ENCODE assay signal across 1 cellular context in genomic region chr1:169485427-169486280, GRCh38.
A peak's percentile ranks its signal among the peaks of the same experiment; 100 is the strongest.
TF ChIP-seq lines count a peak whose summit lies in the region.

TSS of gene SLC19A2 (minus strand) at chr1:169485944. CDS start at chr1:169485766, 178 bp downstream.

TF ChIP-seq in HepG2, 621 proteins besides CTCF, POLR2A, EP300 and RAD21 (continued from another document and continues in another):
- TF ChIP-seq ARNT (IDR thresholded peaks at IDR 0.05) = no peak
- no peak for TF ChIP-seq FLYWCH1 (CRISPR knock-in tag; IDR thresholded peaks at IDR 0.05)
- no peak for TF ChIP-seq HOXA9 (CRISPR knock-in tag; IDR thresholded peaks at IDR 0.05; ENCODE audit: borderline replicate concordance)
- peak; percentile 48 for TF ChIP-seq HNF4A (CRISPR knock-in tag; IDR thresholded peaks at IDR 0.05)
- peak; percentile 66; the same call in 1 of the 2 replicates for TF ChIP-seq STAT5B (CRISPR knock-in tag; IDR thresholded peaks at IDR 0.05)
- no peak for TF ChIP-seq ZFP36L1 (CRISPR knock-in tag; IDR thresholded peaks at IDR 0.05)
- TF ChIP-seq ATF1 (CRISPR knock-in tag; IDR thresholded peaks at IDR 0.05) = peak; percentile 85
- TF ChIP-seq MTF2 (CRISPR knock-in tag; IDR thresholded peaks at IDR 0.05; ENCODE audit: borderline replicate concordance) = 0 out of 2 replicates have a peak, but pooled peaks have one; percentile 11
- peak; percentile 86; the same call in 1 of the 2 replicates for TF ChIP-seq KDM2A (CRISPR knock-in tag; IDR thresholded peaks at IDR 0.05; ENCODE audit: borderline replicate concordance, low read depth)
- TF ChIP-seq ARNT2 (CRISPR knock-in tag; IDR thresholded peaks at IDR 0.05; ENCODE audit: low read depth) = peak; percentile 83; the same call in 1 of the 2 replicates
- no peak for TF ChIP-seq TRAFD1 (CRISPR knock-in tag; IDR thresholded peaks at IDR 0.05; ENCODE audit: borderline replicate concordance)
- no peak for TF ChIP-seq ZNF335 (CRISPR knock-in tag; IDR thresholded peaks at IDR 0.05)
- TF ChIP-seq HMGXB4 (CRISPR knock-in tag; IDR thresholded peaks at IDR 0.05; ENCODE audit: borderline replicate concordance in 1 of 2, low read depth in 1 of 2) = peak; percentile 89 to 94
- peak; percentile 53 for TF ChIP-seq ZNF407 (CRISPR knock-in tag; IDR thresholded peaks at IDR 0.05; ENCODE audit: not compliant biosample characterization)
- no peak for TF ChIP-seq ATRX (CRISPR knock-in tag; IDR thresholded peaks at IDR 0.05; ENCODE audit: borderline replicate concordance)
- TF ChIP-seq CCDC6 (CRISPR knock-in tag; IDR thresholded peaks at IDR 0.05) = no peak
- TF ChIP-seq LRRFIP1 (CRISPR knock-in tag; conservative IDR thresholded peaks at IDR 0.05) = no peak
- peak; percentile 78; the same call in 1 of the 2 replicates for TF ChIP-seq ZNF792 (CRISPR knock-in tag; IDR thresholded peaks at IDR 0.05)
- TF ChIP-seq BRCA1 (CRISPR knock-in tag; IDR thresholded peaks at IDR 0.05) = peak; percentile 62
- TF ChIP-seq IRF1 (CRISPR knock-in tag; IDR thresholded peaks at IDR 0.05; ENCODE audit: low read depth) = no peak
- TF ChIP-seq KDM3A (CRISPR knock-in tag; IDR thresholded peaks at IDR 0.05; ENCODE audit: low read depth) = peak; percentile 61; the same call in 1 of the 2 replicates
- peak; percentile 69; the same call in 1 of the 2 replicates for TF ChIP-seq FOXP4 (CRISPR knock-in tag; IDR thresholded peaks at IDR 0.05)
- TF ChIP-seq MAF1 (CRISPR knock-in tag; IDR thresholded peaks at IDR 0.05; ENCODE audit: borderline replicate concordance) = 0 out of 2 replicates have a peak, but pooled peaks have one; percentile 60
- 0 out of 2 replicates have a peak, but pooled peaks have one; percentile 53 for TF ChIP-seq KDM4B (CRISPR knock-in tag; IDR thresholded peaks at IDR 0.05)
- no peak for TF ChIP-seq ZFP62 (CRISPR knock-in tag; IDR thresholded peaks at IDR 0.05)
- TF ChIP-seq ARID2 (CRISPR knock-in tag; IDR thresholded peaks at IDR 0.05; ENCODE audit: borderline replicate concordance) = peak; percentile 59; the same call in 1 of the 2 replicates
- TF ChIP-seq FOXA3 (CRISPR knock-in tag; IDR thresholded peaks at IDR 0.05) = peak; percentile 61
- TF ChIP-seq TP53 (CRISPR knock-in tag; conservative IDR thresholded peaks at IDR 0.05) = no peak
- peak; percentile 42; the same call in 1 of the 2 replicates for TF ChIP-seq AKNA (CRISPR knock-in tag; IDR thresholded peaks at IDR 0.05; ENCODE audit: borderline replicate concordance)
- peak; percentile 91 for TF ChIP-seq NAIF1 (CRISPR knock-in tag; IDR thresholded peaks at IDR 0.05; ENCODE audit: borderline replicate concordance)
- peak; percentile 77; the same call in 1 of the 2 replicates for TF ChIP-seq ZSCAN12 (CRISPR knock-in tag; IDR thresholded peaks at IDR 0.05)
